11 cellular contexts compared by ENCODE assay signal in the genomic region with DNA sequence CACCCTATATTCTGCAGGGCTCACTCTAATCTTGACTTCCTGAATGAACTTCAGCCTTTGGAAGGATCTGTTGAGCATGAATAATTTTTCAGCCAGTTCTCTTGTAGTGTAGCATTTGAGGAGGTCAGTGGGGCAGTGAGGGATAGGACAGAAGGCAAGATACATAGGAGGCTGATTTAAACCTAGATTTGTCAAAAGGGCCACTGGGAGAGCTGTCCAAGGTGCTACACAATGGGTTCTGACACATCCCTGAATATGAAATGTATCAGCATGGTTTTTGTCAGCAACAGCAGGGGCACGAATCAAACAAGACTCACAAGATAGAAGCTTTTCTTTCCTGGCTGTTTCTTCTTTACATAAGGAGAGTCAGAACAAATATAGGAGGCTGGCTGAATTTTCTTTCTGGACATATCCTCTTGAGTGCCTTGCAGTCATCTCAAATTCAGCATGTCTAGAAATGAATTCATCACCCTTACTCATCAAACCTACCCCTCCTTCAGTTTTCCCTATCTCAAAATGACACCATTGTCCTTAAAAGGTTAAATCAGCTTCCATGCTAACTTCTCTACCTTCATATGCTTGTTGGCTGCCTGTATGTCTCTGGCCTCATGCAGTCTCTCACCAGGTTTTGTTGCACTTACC.
DNase-seq lines count a peak whose midpoint lies in the region; ATAC-seq and TF ChIP-seq lines count a peak whose summit lies in the region.
"Had no signal": no experiment of that assay in that cellular context is flagged by ENCODE, and none has a peak within 500 bp of the region (broad histone marks: within the 10 kb centered on the region; RNA-seq: fewer than 3 reads in every experiment).

No MANE protein-coding gene starts in this region.

- no peak for TF ChIP-seq CTCF in HEK293 (tag by site-specific recombination; IDR thresholded peaks at IDR 0.05)
- TF ChIP-seq CTCF in foreskin keratinocyte (conservative IDR thresholded peaks at IDR 0.05): no peak

- CTCF ChIA-PET in HEK293 (lab: Yijun Ruan, JAX): no interaction called here

- no peaks in the 10 kb centered on the region for H3K9me3 ChIP-seq in HEK293 (ENCODE audit: control insufficient read depth, insufficient read depth, low read depth, low read length)
- H3K9me3 ChIP-seq: ovary had no signal

- POLR2A ChIA-PET in HEK293 (lab: Yijun Ruan, JAX): no interaction called here

- peak; percentile 53; the same call in 2 of the 3 replicates for ATAC-seq in SK-N-SH treated with all-trans-retinoic acid at 6 μM for 48 hours
- ATAC-seq in foreskin keratinocyte: peak; percentile 45
- no peak for ATAC-seq in HG02840 (IDR thresholded peaks at IDR 0.05; ENCODE audit: low FRiP score, unreplicated experiment)
- no peak for ATAC-seq in HG02642 (IDR thresholded peaks at IDR 0.05; ENCODE audit: poor library complexity, unreplicated experiment)
- no peak for ATAC-seq in GM19023 (IDR thresholded peaks at IDR 0.05; ENCODE audit: unreplicated experiment)
- ATAC-seq in HG03039 (IDR thresholded peaks at IDR 0.05; ENCODE audit: unreplicated experiment): no peak

- H3K27ac ChIP-seq in HEK293 (ENCODE audit: extremely low read depth, low read depth, low read length) (no peak overlapping the region), foreskin keratinocyte (no peak overlapping the region)
- H3K27ac ChIP-seq: ovary had no signal

- H3K4me1 ChIP-seq in HEK293 (ENCODE audit: control insufficient read depth, insufficient read depth, low read length) (no peaks in the 10 kb centered on the region), foreskin keratinocyte (no peaks in the 10 kb centered on the region)

- DNase-seq in AG08395 (ENCODE audit: low spot score) (peak; percentile 70), foreskin keratinocyte (peak in 1 of 2 donors; percentile 59)
- DNase-seq: DMS79, NCI-H2029 treated with DMSO at 0.1 percent for 48 hours, ovary had no signal

- no peak overlapping the region for H3K4me3 ChIP-seq in HEK293 (ENCODE audit: low read depth, low read length)
- H3K4me3 ChIP-seq: ovary had no signal

- no peaks in the 10 kb centered on the region for H3K36me3 ChIP-seq in HEK293 (ENCODE audit: control insufficient read depth in 2 of 2, insufficient read depth in 1 of 2, low read length in 2 of 2)
- H3K36me3 ChIP-seq: ovary had no signal

- peaks cover 44% of the 10 kb centered on the region for H3K27me3 ChIP-seq in foreskin keratinocyte
- H3K27me3 ChIP-seq: ovary had no signal

TF ChIP-seq in HEK293, 187 proteins besides CTCF, POLR2A, EP300 and RAD21:
- TF ChIP-seq, protein P1, sequence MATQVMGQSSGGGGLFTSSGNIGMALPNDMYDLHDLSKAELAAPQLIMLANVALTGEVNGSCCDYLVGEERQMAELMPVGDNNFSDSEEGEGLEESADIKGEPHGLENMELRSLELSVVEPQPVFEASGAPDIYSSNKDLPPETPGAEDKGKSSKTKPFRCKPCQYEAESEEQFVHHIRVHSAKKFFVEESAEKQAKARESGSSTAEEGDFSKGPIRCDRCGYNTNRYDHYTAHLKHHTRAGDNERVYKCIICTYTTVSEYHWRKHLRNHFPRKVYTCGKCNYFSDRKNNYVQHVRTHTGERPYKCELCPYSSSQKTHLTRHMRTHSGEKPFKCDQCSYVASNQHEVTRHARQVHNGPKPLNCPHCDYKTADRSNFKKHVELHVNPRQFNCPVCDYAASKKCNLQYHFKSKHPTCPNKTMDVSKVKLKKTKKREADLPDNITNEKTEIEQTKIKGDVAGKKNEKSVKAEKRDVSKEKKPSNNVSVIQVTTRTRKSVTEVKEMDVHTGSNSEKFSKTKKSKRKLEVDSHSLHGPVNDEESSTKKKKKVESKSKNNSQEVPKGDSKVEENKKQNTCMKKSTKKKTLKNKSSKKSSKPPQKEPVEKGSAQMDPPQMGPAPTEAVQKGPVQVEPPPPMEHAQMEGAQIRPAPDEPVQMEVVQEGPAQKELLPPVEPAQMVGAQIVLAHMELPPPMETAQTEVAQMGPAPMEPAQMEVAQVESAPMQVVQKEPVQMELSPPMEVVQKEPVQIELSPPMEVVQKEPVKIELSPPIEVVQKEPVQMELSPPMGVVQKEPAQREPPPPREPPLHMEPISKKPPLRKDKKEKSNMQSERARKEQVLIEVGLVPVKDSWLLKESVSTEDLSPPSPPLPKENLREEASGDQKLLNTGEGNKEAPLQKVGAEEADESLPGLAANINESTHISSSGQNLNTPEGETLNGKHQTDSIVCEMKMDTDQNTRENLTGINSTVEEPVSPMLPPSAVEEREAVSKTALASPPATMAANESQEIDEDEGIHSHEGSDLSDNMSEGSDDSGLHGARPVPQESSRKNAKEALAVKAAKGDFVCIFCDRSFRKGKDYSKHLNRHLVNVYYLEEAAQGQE (tag by site-specific recombination; IDR thresholded peaks at IDR 0.05): peak; percentile 98
- TF ChIP-seq, protein P2, sequence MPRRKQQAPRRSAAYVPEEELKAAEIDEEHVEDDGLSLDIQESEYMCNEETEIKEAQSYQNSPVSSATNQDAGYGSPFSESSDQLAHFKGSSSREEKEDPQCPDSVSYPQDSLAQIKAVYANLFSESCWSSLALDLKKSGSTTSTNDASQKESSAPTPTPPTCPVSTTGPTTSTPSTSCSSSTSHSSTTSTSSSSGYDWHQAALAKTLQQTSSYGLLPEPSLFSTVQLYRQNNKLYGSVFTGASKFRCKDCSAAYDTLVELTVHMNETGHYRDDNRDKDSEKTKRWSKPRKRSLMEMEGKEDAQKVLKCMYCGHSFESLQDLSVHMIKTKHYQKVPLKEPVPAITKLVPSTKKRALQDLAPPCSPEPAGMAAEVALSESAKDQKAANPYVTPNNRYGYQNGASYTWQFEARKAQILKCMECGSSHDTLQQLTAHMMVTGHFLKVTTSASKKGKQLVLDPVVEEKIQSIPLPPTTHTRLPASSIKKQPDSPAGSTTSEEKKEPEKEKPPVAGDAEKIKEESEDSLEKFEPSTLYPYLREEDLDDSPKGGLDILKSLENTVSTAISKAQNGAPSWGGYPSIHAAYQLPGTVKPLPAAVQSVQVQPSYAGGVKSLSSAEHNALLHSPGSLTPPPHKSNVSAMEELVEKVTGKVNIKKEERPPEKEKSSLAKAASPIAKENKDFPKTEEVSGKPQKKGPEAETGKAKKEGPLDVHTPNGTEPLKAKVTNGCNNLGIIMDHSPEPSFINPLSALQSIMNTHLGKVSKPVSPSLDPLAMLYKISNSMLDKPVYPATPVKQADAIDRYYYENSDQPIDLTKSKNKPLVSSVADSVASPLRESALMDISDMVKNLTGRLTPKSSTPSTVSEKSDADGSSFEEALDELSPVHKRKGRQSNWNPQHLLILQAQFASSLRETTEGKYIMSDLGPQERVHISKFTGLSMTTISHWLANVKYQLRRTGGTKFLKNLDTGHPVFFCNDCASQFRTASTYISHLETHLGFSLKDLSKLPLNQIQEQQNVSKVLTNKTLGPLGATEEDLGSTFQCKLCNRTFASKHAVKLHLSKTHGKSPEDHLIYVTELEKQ (tag by site-specific recombination; IDR thresholded peaks at IDR 0.05; ENCODE audit: borderline replicate concordance): no peak

TF ChIP-seq in SK-N-SH treated with all-trans-retinoic acid at 6 μM for 48 hours, 23 proteins besides CTCF, POLR2A, EP300 and RAD21:
- TF ChIP-seq ARNTL (CRISPR knock-in tag; IDR thresholded peaks at IDR 0.05; ENCODE audit: borderline replicate concordance, low read depth) (no peak), CSDC2 (CRISPR knock-in tag; IDR thresholded peaks at IDR 0.05) (no peak), ESRRG (CRISPR knock-in tag; IDR thresholded peaks at IDR 0.05) (no peak), ZNF565 (CRISPR knock-in tag; conservative IDR thresholded peaks at IDR 0.05; ENCODE audit: low read depth) (no peak), RARB (CRISPR knock-in tag; IDR thresholded peaks at IDR 0.05) (no peak), ISL1 (CRISPR knock-in tag; IDR thresholded peaks at IDR 0.05) (no peak), SNAI2 (CRISPR knock-in tag; IDR thresholded peaks at IDR 0.05) (no peak)
- TF ChIP-seq, protein P3, sequence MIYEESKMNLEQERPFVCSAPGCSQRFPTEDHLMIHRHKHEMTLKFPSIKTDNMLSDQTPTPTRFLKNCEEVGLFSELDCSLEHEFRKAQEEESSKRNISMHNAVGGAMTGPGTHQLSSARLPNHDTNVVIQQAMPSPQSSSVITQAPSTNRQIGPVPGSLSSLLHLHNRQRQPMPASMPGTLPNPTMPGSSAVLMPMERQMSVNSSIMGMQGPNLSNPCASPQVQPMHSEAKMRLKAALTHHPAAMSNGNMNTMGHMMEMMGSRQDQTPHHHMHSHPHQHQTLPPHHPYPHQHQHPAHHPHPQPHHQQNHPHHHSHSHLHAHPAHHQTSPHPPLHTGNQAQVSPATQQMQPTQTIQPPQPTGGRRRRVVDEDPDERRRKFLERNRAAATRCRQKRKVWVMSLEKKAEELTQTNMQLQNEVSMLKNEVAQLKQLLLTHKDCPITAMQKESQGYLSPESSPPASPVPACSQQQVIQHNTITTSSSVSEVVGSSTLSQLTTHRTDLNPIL (CRISPR knock-in tag; IDR thresholded peaks at IDR 0.05; ENCODE audit: low read depth): no peak
TF ChIP-seq in SK-N-SH treated with all-trans-retinoic acid at 6 μM for 48 hours: peak in this region for 0.

Comparison
In these comparisons a context has a peak if more than half of its experiments do, and no peak if none do; other contexts are left out.
1. ATAC-seq: peak in SK-N-SH treated with all-trans-retinoic acid at 6 μM for 48 hours (single experiment) and foreskin keratinocyte (single experiment); none in HG02840 (single experiment), HG02642 (single experiment), GM19023 (single experiment) and HG03039 (single experiment).